In genomic region chr5:112005533-112005926, GRCh38 we compare ENCODE assay signal across 15 cellular contexts.
A peak's percentile ranks its signal among the peaks of the same experiment; 100 is the strongest.
DNase-seq lines count a peak whose midpoint lies in the region; ATAC-seq and TF ChIP-seq lines count a peak whose summit lies in the region.
"Had no signal": no experiment of that assay in that cellular context is flagged by ENCODE, and none has a peak within 500 bp of the region (broad histone marks: within the 10 kb centered on the region; RNA-seq: fewer than 3 reads in every experiment).

No MANE protein-coding gene starts in this region.

- H3K36me3 Mint-ChIP-seq in chondrocyte (ENCODE audit: low read depth): no peaks in the 10 kb centered on the region
- H3K36me3 Mint-ChIP-seq in activated T-cell treated with anti-CD3 and anti-CD28 coated beads, Interleukin-2, amount 50 U/mL, for 72 hours (ENCODE audit: insufficient read depth in 2 of 2): no peaks in the 10 kb centered on the region

- H3K9me3 Mint-ChIP-seq in chondrocyte (ENCODE audit: low read depth): no peaks in the 10 kb centered on the region
- H3K9me3 Mint-ChIP-seq in activated T-cell treated with anti-CD3 and anti-CD28 coated beads, Interleukin-2, amount 50 U/mL, for 72 hours: no peaks in the 10 kb centered on the region
- H3K9me3 Mint-ChIP-seq: activated B cell treated with CpG ODN at 0.5 μM for 24 hours; T-helper 1 cell treated with Interleukin-12 subunit alpha and Interleukin-12 subunit beta and Interleukin-4 antibody, amounts not matched to agents 30 μg/mL and 1 μg/mL, for 36 hours had no signal

- no peak for TF ChIP-seq CTCF in chondrocyte (IDR thresholded peaks at IDR 0.05)

- peak; percentile 58 for DNase-seq in AG08395 (ENCODE audit: low spot score)
- DNase-seq in MG63: peak; percentile 87
- DNase-seq in chondrocyte (ENCODE audit: low spot score): no peak
- peak; percentile 31 for DNase-seq in myocyte (ENCODE audit: low read depth)
- no peak for DNase-seq in HPDE6-E6E7 (ENCODE audit: extremely low spot score)
- DNase-seq in T1000 (lab: John Stamatoyannopoulos, UW): no peak
- DNase-seq in activated T-cell treated with anti-CD3 and anti-CD28 coated beads, Interleukin-2, amount 50 U/mL, for 72 hours: no peak
- DNase-seq: activated B cell treated with CpG ODN at 0.5 μM for 24 hours, activated gamma-delta T cell treated with Interleukin-2 at 50 U/mL for 16 hours, head of caudate nucleus, NCI-H2029, NCI-H526 treated with DMSO at 0.1 percent for 48 hours, testis had no signal

- H3K27me3 Mint-ChIP-seq in chondrocyte (ENCODE audit: low read depth): no peaks in the 10 kb centered on the region
- no peaks in the 10 kb centered on the region for H3K27me3 Mint-ChIP-seq in activated T-cell treated with anti-CD3 and anti-CD28 coated beads, Interleukin-2, amount 50 U/mL, for 72 hours (ENCODE audit: low read depth)
- H3K27me3 Mint-ChIP-seq: activated B cell treated with CpG ODN at 0.5 μM for 24 hours had no signal

- H3K4me1 Mint-ChIP-seq in chondrocyte (ENCODE audit: low read depth): peaks cover 60% of the 10 kb centered on the region
- H3K4me1 Mint-ChIP-seq in activated T-cell treated with anti-CD3 and anti-CD28 coated beads, Interleukin-2, amount 50 U/mL, for 72 hours (ENCODE audit: low read depth): peaks cover 6% of the 10 kb centered on the region
- H3K4me1 Mint-ChIP-seq: activated B cell treated with CpG ODN at 0.5 μM for 24 hours had no signal

- ATAC-seq in GM21526 (IDR thresholded peaks at IDR 0.05; ENCODE audit: low FRiP score, unreplicated experiment): no peak
- no peak for ATAC-seq in activated T-cell treated with anti-CD3 and anti-CD28 coated beads, Interleukin-2, amount 50 U/mL, for 72 hours (replicated peaks in 1 of 2)

- H3K4me3 Mint-ChIP-seq in chondrocyte (ENCODE audit: unreplicated experiment): no peak overlapping the region
- H3K4me3 Mint-ChIP-seq in activated T-cell treated with anti-CD3 and anti-CD28 coated beads, Interleukin-2, amount 50 U/mL, for 72 hours: no peak overlapping the region
- H3K4me3 Mint-ChIP-seq: activated B cell treated with CpG ODN at 0.5 μM for 24 hours; T-helper 1 cell treated with Interleukin-12 subunit alpha and Interleukin-12 subunit beta and Interleukin-4 antibody, amounts not matched to agents 30 μg/mL and 1 μg/mL, for 36 hours had no signal

- no peak overlapping the region for H3K4me3 ChIP-seq in MG63
- H3K4me3 ChIP-seq: testis had no signal

- no peaks in the 10 kb centered on the region for H3K27me3 ChIP-seq in MG63
- H3K27me3 ChIP-seq: testis had no signal

- no peaks in the 10 kb centered on the region for H3K36me3 ChIP-seq in MG63

- peak overlapping the region; percentile 85 for H3K27ac Mint-ChIP-seq in chondrocyte (ENCODE audit: unreplicated experiment)
- no peak overlapping the region for H3K27ac Mint-ChIP-seq in activated T-cell treated with anti-CD3 and anti-CD28 coated beads, Interleukin-2, amount 50 U/mL, for 72 hours
- H3K27ac Mint-ChIP-seq: activated B cell treated with CpG ODN at 0.5 μM for 24 hours; T-helper 1 cell treated with Interleukin-12 subunit alpha and Interleukin-12 subunit beta and Interleukin-4 antibody, amounts not matched to agents 30 μg/mL and 1 μg/mL, for 36 hours had no signal

- peaks cover 10% of the 10 kb centered on the region for H3K9me3 ChIP-seq in MG63
- H3K9me3 ChIP-seq: testis had no signal

Comparison
In these comparisons a context has a peak if more than half of its experiments do, and no peak if none do; other contexts are left out.
1. DNase-seq: peak in AG08395 (single experiment), MG63 (single experiment) and myocyte (single experiment); none in chondrocyte (single experiment), HPDE6-E6E7 (single experiment), T1000 (single experiment) and activated T-cell treated with anti-CD3 and anti-CD28 coated beads, Interleukin-2, amount 50 U/mL, for 72 hours (0 of 2).